ENCODE assay signal across 1 cellular context in the genomic region with DNA sequence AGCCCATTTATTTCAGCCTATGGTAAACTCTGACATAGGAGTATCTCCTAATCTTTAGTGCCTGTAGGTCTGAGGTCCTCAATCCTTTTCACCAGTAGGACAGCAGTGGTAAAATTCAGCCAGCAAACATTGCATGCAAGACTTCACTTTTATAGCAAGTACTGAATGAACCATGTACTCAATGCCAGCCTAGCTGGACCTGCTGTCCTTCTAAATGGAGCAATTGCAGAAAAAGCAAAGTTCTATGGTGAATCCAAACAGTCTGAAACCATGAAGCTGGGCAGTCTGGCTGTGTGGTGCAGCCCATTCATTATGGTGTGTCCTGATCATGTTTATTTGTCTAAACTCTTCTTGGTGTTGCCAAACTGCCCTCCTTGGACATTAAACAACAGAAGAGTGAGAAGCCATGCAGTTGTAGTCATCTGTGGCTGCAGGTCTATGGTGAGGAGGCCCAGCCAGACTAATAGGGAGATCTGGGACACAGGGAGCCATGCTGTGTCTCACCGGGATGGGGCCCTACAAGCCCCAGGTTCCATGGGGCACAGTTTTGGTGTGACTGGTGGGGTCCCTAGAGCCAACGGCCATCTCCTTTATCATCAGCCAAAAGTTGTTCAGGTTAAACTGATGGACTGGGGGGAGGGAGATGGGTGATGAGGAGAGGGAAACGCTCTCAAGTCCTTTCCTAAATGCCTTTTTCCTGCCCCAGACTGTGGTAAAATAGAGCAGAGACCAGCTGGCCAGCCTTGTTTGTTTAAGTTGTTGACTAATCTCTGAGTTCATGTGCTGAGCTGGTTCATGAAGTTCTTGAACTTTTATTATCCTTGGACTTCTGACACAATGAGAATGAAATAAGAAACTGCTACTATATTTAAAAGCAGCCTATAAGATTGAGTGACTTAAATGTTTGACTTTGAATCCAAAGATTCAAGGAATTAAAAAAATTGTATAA.
A peak's percentile ranks its signal among the peaks of the same experiment; 100 is the strongest.
TF ChIP-seq lines count a peak whose summit lies in the region.

No MANE protein-coding gene starts in this region.

TF ChIP-seq in endothelial cell of umbilical vein, 7 proteins besides CTCF, POLR2A, EP300 and RAD21:
- TF ChIP-seq MYC (IDR thresholded peaks at IDR 0.05; ENCODE audit: low read depth, low read length) (no peak), POLR2AphosphoS5 (IDR thresholded peaks at IDR 0.05; ENCODE audit: insufficient read depth, low read depth, low read length) (peak; percentile 47), EZH2 (IDR thresholded peaks at IDR 0.05; ENCODE audit: borderline replicate concordance, low read depth, low read length, severe bottlenecking) (no peak), GATA2 (IDR thresholded peaks at IDR 0.05; ENCODE audit: insufficient read depth, insufficient read length, low read depth, low read length) (peak; percentile 58), JUN (IDR thresholded peaks at IDR 0.05; ENCODE audit: borderline replicate concordance, insufficient read depth, insufficient read length, low read depth) (no peak), FOS (IDR thresholded peaks at IDR 0.05; ENCODE audit: borderline replicate concordance, insufficient read depth, low read length) (peak; percentile 65)
- TF ChIP-seq, protein P1, sequence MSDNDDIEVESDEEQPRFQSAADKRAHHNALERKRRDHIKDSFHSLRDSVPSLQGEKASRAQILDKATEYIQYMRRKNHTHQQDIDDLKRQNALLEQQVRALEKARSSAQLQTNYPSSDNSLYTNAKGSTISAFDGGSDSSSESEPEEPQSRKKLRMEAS (IDR thresholded peaks at IDR 0.05; ENCODE audit: insufficient read depth, insufficient read length) = no peak
